In the genomic region with DNA sequence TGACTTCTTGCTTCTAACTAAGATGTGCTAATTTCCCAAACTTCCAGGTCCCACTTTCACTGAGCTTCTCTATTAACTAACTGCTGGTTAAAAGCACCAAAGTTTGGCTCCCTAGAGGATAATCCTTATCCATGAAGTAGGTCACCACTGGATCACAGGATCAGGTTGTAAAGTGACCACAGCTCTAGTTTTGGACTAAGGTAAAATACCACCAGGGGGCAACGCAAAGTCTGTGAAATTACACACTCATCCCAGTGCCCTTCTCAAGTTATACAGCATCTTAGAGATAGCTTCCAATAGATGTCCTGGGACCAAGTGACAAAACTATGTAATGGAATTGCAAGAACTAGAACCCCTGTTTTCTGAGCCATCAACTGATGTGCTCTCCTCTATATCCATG, we compare ENCODE assay signal across 8 cellular contexts.
DNase-seq lines count a peak whose midpoint lies in the region; ATAC-seq and TF ChIP-seq lines count a peak whose summit lies in the region.

No MANE protein-coding gene starts in this region.

- BruUV-seq in Caco-2 (replicated peaks; lab: Mats Ljungman, UMichigan) = no TSS peak

- H3K27ac Mint-ChIP-seq in Caco-2 (ENCODE audit: unreplicated experiment) = no peak overlapping the region

- H3K27ac ChIP-seq in HEK293 (ENCODE audit: extremely low read depth, low read depth, low read length) = no peak overlapping the region
- H3K27ac ChIP-seq in liver (ENCODE audit: low read depth in 1 of 2, low read length in 2 of 2) = no peak overlapping the region

- intact Hi-C loops in Caco-2 (cut with micrococcal nuclease; ENCODE audit: unreplicated experiment) = loop anchor here (1.0 to 10.0 kb wide), 4 partner anchors 54 to 286 kb away; no protein-coding TSS in a partner anchor

- H3K4me1 ChIP-seq in Caco-2 (0 out of 2 replicates have a peak, but pooled peaks cover 3% of the 10 kb centered on the region), HEK293 (ENCODE audit: control insufficient read depth, insufficient read depth, low read length) (no peaks in the 10 kb centered on the region), liver (ENCODE audit: control insufficient read depth in 4 of 4, insufficient read depth in 4 of 4, low read length in 3 of 4) (no peaks in the 10 kb centered on the region)

- H3K27me3 ChIP-seq in Caco-2 (replicated peaks; ENCODE audit: control insufficient read depth, insufficient read depth, low read length) (no peaks in the 10 kb centered on the region), liver (ENCODE audit: control insufficient read depth in 4 of 4, insufficient read depth in 4 of 4, low read length in 3 of 4) (no peaks in the 10 kb centered on the region)

- H3K9me3 Mint-ChIP-seq in Caco-2 (ENCODE audit: unreplicated experiment) = peaks cover under 1% of the 10 kb centered on the region

- no peaks in the 10 kb centered on the region for H3K27me3 Mint-ChIP-seq in Caco-2 (ENCODE audit: insufficient read depth, unreplicated experiment)

- H3K9me3 ChIP-seq in Caco-2 (no peaks in the 10 kb centered on the region), HEK293 (ENCODE audit: control insufficient read depth, insufficient read depth, low read depth, low read length) (no peaks in the 10 kb centered on the region), liver (ENCODE audit: control insufficient read depth in 4 of 4, low read length in 3 of 4) (no peaks in the 10 kb centered on the region)

- in situ Hi-C loops in astrocyte of the cerebellum (cut with HindIII; ENCODE audit: low sequenced_read_pairs) = no loop called here

- peaks cover 9% of the 10 kb centered on the region for H3K36me3 Mint-ChIP-seq in Caco-2 (ENCODE audit: insufficient read depth, unreplicated experiment)

- peak; percentile 74 to 79 for TF ChIP-seq RAD21 in liver (IDR thresholded peaks at IDR 0.05)

- H3K9ac ChIP-seq in liver (ENCODE audit: low read depth in 1 of 2, low read length in 2 of 2) = no peak overlapping the region

- H3K4me3 Mint-ChIP-seq in Caco-2 (ENCODE audit: unreplicated experiment) = no peak overlapping the region

- H3K4me3 ChIP-seq in Caco-2 (ENCODE audit: low read depth, low read length) (no peak overlapping the region), HEK293 (ENCODE audit: low read depth, low read length) (no peak overlapping the region), astrocyte of the cerebellum (ENCODE audit: low read depth, low read length) (no peak overlapping the region), liver (ENCODE audit: low read depth in 1 of 3, low read length in 3 of 3) (no peak overlapping the region)

- H3K4me1 Mint-ChIP-seq in Caco-2 (ENCODE audit: low read depth, unreplicated experiment) = no peaks in the 10 kb centered on the region

- DNase-seq in Caco-2 = peak; percentile 52 to 67
- no peak for DNase-seq in astrocyte of the cerebellum (ENCODE audit: low read depth)
- no peak for DNase-seq in NCI-H748 treated with DMSO at 0.1 percent for 48 hours (lab: John Stamatoyannopoulos, UW)
- DNase-seq in activated effector memory CD4-positive, alpha-beta T cell treated with anti-CD3 and anti-CD28 coated beads, Interleukin-2, amount 50 U/mL, for 16 hours = no peak
- no peak for DNase-seq in GOT3 (lab: John Stamatoyannopoulos, UW)

- CTCF ChIA-PET in Caco-2 (lab: Charles Lee) (interaction anchor here (0.6 to 1.7 kb wide), 23 partner anchors 10 to 573 kb away, joined by 3 to 14 read pairs (median 4); no protein-coding TSS in a partner anchor), HEK293 (lab: Yijun Ruan, JAX) (interaction anchor here (0.6 to 3.2 kb wide), 27 partner anchors 8 to 1021 kb away, joined by 3 to 29 read pairs (median 4); no protein-coding TSS in a partner anchor)

- TF ChIP-seq CTCF in Caco-2 (IDR thresholded peaks at IDR 0.05; ENCODE audit: insufficient read depth in 1 of 2, low read depth in 1 of 2, low read length in 1 of 2, severe bottlenecking in 1 of 2, unreplicated experiment in 1 of 2) = peak; percentile 70 to 83
- no peak for TF ChIP-seq CTCF in HEK293 (tag by site-specific recombination; IDR thresholded peaks at IDR 0.05)
- peak; percentile 46 for TF ChIP-seq CTCF in astrocyte of the cerebellum (IDR thresholded peaks at IDR 0.05; ENCODE audit: low read depth, low read length, missing control alignments)
- peak; percentile 40 for TF ChIP-seq CTCF in liver (IDR thresholded peaks at IDR 0.05; ENCODE audit: low read depth, low read length, missing input control)

- 94% methylated on average over 1 of the region's 1 CpG for WGBS in liver

- ATAC-seq in GM18519 (IDR thresholded peaks at IDR 0.05; ENCODE audit: low FRiP score, unreplicated experiment) = no peak

- POLR2A ChIA-PET in Caco-2 (lab: Charles Lee) = interaction anchor here (1.0 to 1.1 kb wide), 2 partner anchors 19 to 51 kb away, joined by 3 to 5 read pairs; no protein-coding TSS in a partner anchor
- POLR2A ChIA-PET in HEK293 (lab: Yijun Ruan, JAX) = no interaction called here

- H3K36me3 ChIP-seq in Caco-2 (ENCODE audit: control insufficient read depth, insufficient read depth, low read length) (no peaks in the 10 kb centered on the region), HEK293 (ENCODE audit: control insufficient read depth in 2 of 2, insufficient read depth in 1 of 2, low read length in 2 of 2) (no peaks in the 10 kb centered on the region), liver (ENCODE audit: control insufficient read depth in 4 of 4, insufficient read depth in 3 of 4, low read depth in 1 of 4, low read length in 3 of 4) (peaks cover 0 to 1% (median 0%) of the 10 kb centered on the region in 4 donors)

TF ChIP-seq in HEK293, 187 proteins besides CTCF, POLR2A, EP300 and RAD21:
- TF ChIP-seq ZNF654 (tag by site-specific recombination; IDR thresholded peaks at IDR 0.05; ENCODE audit: low read depth) (peak; percentile 43), ZNF596 (tag by site-specific recombination; IDR thresholded peaks at IDR 0.05) (no peak)

TF ChIP-seq in liver, 16 proteins besides CTCF, POLR2A, EP300 and RAD21:
- TF ChIP-seq FOXA2 (IDR thresholded peaks at IDR 0.05) (no peak), GABPA (IDR thresholded peaks at IDR 0.05 in 1 of 2, conservative IDR thresholded peaks at IDR 0.05 in 1 of 2) (no peak), HNF4A (conservative IDR thresholded peaks at IDR 0.05) (peak in 1 of 2 donors; percentile 8), YY1 (IDR thresholded peaks at IDR 0.05) (no peak)
TF ChIP-seq in liver: peak in this region for 1.

Comparison
In these comparisons a context has a peak if more than half of its experiments do, and no peak if none do; other contexts are left out.
1. DNase-seq: peak in Caco-2 (2 of 2); none in astrocyte of the cerebellum (single experiment), NCI-H748 treated with DMSO at 0.1 percent for 48 hours (single experiment), activated effector memory CD4-positive, alpha-beta T cell treated with anti-CD3 and anti-CD28 coated beads, Interleukin-2, amount 50 U/mL, for 16 hours (single experiment) and GOT3 (single experiment).